In the genomic region with DNA sequence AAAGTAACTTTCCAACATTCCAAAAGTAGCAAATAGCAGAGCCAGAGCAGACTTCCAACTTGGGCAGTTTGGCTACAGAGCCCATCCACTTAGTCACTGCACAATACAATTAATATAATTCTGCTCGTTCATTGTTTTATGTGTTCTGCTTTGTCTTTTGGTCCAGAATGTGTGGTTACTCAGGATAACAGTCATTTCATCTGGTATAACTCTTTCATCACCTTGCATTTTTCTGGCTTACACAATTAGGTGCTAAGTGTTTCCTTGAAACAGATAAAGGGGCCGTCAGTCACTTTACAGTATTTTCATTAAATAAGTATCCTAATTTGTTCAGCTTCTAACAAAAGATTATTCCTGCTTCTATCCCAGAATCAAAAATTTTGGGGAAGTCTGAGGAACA, we compare ENCODE assay signal across 17 cellular contexts.
"Had no signal": no experiment of that assay in that cellular context is flagged by ENCODE, and none has a peak within 500 bp of the region (broad histone marks: within the 10 kb centered on the region; RNA-seq: fewer than 3 reads in every experiment).

No MANE protein-coding gene starts in this region.

- DNase-seq: activated CD4-positive, alpha-beta T cell treated with anti-CD3 and anti-CD28 coated beads for 48 hours; activated CD8-positive, alpha-beta memory T cell treated with anti-CD3 and anti-CD28 coated beads, Interleukin-2, amount 50 U/mL, for 48 hours; activated CD8-positive, alpha-beta T cell treated with anti-CD3 and anti-CD28 coated beads, Interleukin-2, amount 10 ng/mL, durations not matched to agents 7 days and 5 days; activated naive CD4-positive, alpha-beta T cell treated with Interleukin-2 at 50 U/mL for 16 hours; left cardiac atrium; lower lobe of right lung; naive thymus-derived CD8-positive, alpha-beta T cell; nucleus accumbens; stimulated activated CD4-positive, alpha-beta T cell treated with anti-CD3 and anti-CD28 coated beads, Interleukin-2, amount 100 ng/mL, for 24 hours; stimulated activated naive CD4-positive, alpha-beta T cell treated with Interleukin-2 at 50 U/mL for 16 hours had no signal

- H3K27me3 ChIP-seq: foreskin keratinocyte had no signal

- H3K4me3 ChIP-seq: lower lobe of right lung, prostate gland had no signal

- H3K36me3 Mint-ChIP-seq: naive thymus-derived CD8-positive, alpha-beta T cell; type B pancreatic cell; WTC11 had no signal

- H3K36me3 ChIP-seq: lower lobe of right lung, prostate gland had no signal

- H3K27ac ChIP-seq: foreskin keratinocyte, lower lobe of right lung, prostate gland had no signal

- H3K9me3 ChIP-seq: lower lobe of right lung, prostate gland had no signal

- ATAC-seq: activated CD8-positive, alpha-beta T cell treated with anti-CD3 and anti-CD28 coated beads, Interleukin-2, amount 10 ng/mL, durations not matched to agents 7 days and 5 days; foreskin keratinocyte; lower lobe of right lung; naive thymus-derived CD8-positive, alpha-beta T cell; sciatic nerve; WTC11 had no signal

- H3K4me1 ChIP-seq: foreskin keratinocyte, lower lobe of right lung, prostate gland had no signal

- H3K27ac Mint-ChIP-seq: activated CD8-positive, alpha-beta T cell treated with anti-CD3 and anti-CD28 coated beads, Interleukin-2, amount 10 ng/mL, durations not matched to agents 7 days and 5 days; activated T-helper 1 cell treated with anti-CD3 and anti-CD28 coated beads, Interleukin-12 subunit alpha, Interleukin-12 subunit beta, Interleukin-2, Interleukin-4 antibody, amounts not matched to agents 30 ng/mL and 10 ng/mL and 1 ng/mL, durations not matched to agents 14 hours and 24 hours and 36 hours; T-helper 1 cell treated with Interleukin-12 subunit alpha and Interleukin-12 subunit beta and Interleukin-4 antibody, amounts not matched to agents 30 μg/mL and 1 μg/mL, for 36 hours; type B pancreatic cell had no signal

- H3K9me3 Mint-ChIP-seq: activated T-helper 1 cell treated with anti-CD3 and anti-CD28 coated beads, Interleukin-12 subunit alpha, Interleukin-12 subunit beta, Interleukin-2, Interleukin-4 antibody, amounts not matched to agents 30 ng/mL and 10 ng/mL and 1 ng/mL, durations not matched to agents 14 hours and 24 hours and 36 hours; naive thymus-derived CD8-positive, alpha-beta T cell; T-helper 1 cell treated with Interleukin-12 subunit alpha and Interleukin-12 subunit beta and Interleukin-4 antibody, amounts not matched to agents 30 μg/mL and 1 μg/mL, for 36 hours; type B pancreatic cell had no signal

- H3K27me3 Mint-ChIP-seq: naive thymus-derived CD8-positive, alpha-beta T cell; type B pancreatic cell had no signal

- H3K4me3 Mint-ChIP-seq: activated CD8-positive, alpha-beta T cell treated with anti-CD3 and anti-CD28 coated beads, Interleukin-2, amount 10 ng/mL, durations not matched to agents 7 days and 5 days; activated T-helper 1 cell treated with anti-CD3 and anti-CD28 coated beads, Interleukin-12 subunit alpha, Interleukin-12 subunit beta, Interleukin-2, Interleukin-4 antibody, amounts not matched to agents 30 ng/mL and 10 ng/mL and 1 ng/mL, durations not matched to agents 14 hours and 24 hours and 36 hours; naive thymus-derived CD8-positive, alpha-beta T cell; T-helper 1 cell treated with Interleukin-12 subunit alpha and Interleukin-12 subunit beta and Interleukin-4 antibody, amounts not matched to agents 30 μg/mL and 1 μg/mL, for 36 hours; type B pancreatic cell; WTC11 had no signal
